ENCODE assay signal across 8 cellular contexts in genomic region chr12:53207042-53207441, GRCh38. TPM values are rescaled to one million over a fixed set of nuclear protein-coding genes. Genes with fewer than 3 reads are reported as not detected.
A peak's percentile ranks its signal among the peaks of the same experiment; 100 is the strongest.
DNase-seq lines count a peak whose midpoint lies in the region; ATAC-seq lines count a peak whose summit lies in the region.

Gene ITGB7, minus strand, starts transcription at chr12:53207251. Its CDS starts 6,808 bp downstream, at chr12:53200443.

- no peaks in the 10 kb centered on the region for H3K9me3 Mint-ChIP-seq in naive thymus-derived CD8-positive, alpha-beta T cell

- POLR2A ChIA-PET in naive thymus-derived CD8-positive, alpha-beta T cell (lab: Charles Lee), result interaction anchor here (0.7 to 18.3 kb wide), 11 partner anchors 9 to 114 kb away, joined by 3 to 338 read pairs (median 6); partner anchors contain the start of genes AAAS, CSAD, ESPL1 and PFDN5

- peak; percentile 85 to 92 for ATAC-seq in naive thymus-derived CD8-positive, alpha-beta T cell

- H3K27me3 Mint-ChIP-seq in naive thymus-derived CD8-positive, alpha-beta T cell, result no peaks in the 10 kb centered on the region

- no peaks in the 10 kb centered on the region for H3K36me3 ChIP-seq in KOPT-K1 (ENCODE audit: insufficient read depth, low read length)

- H3K9me3 ChIP-seq in KOPT-K1 (ENCODE audit: insufficient read depth, low read length, poor library complexity, severe bottlenecking), result no peaks in the 10 kb centered on the region

- peak within 1 kb of the TSS; percentile 15 for H3K27ac ChIP-seq in KOPT-K1 (ENCODE audit: low read depth, low read length, poor library complexity, severe bottlenecking)

- DNase-seq in activated CD4-positive, CD25-positive, alpha-beta regulatory T cell treated with anti-CD3 and anti-CD28 coated beads, Interleukin-2, amount 50 U/mL, for 16 hours (ENCODE audit: low read depth, low spot score), result peak; percentile 44
- no peak for DNase-seq in activated CD4-positive, CD25-positive, alpha-beta regulatory T cell treated with anti-CD3 and anti-CD28 coated beads, Interleukin-2, amount 50 U/mL, for 72 hours
- peak; percentile 82 for DNase-seq in activated CD8-positive, alpha-beta memory T cell treated with anti-CD3 and anti-CD28 coated beads, Interleukin-2, amount 50 U/mL, for 48 hours
- DNase-seq in naive thymus-derived CD8-positive, alpha-beta T cell, result peak; percentile 37 to 87 (median 63)
- DNase-seq in NCI-H1930 (lab: John Stamatoyannopoulos, UW) (no peak), amniotic stem cell (lab: John Stamatoyannopoulos, UW) (no peak), NCI-H146 treated with DMSO at 0.1 percent for 48 hours (lab: John Stamatoyannopoulos, UW; ENCODE audit: unreplicated experiment) (no peak)

- peaks cover 0 to 38% (median 3%) of the 10 kb centered on the region in 3 donors for H3K36me3 Mint-ChIP-seq in naive thymus-derived CD8-positive, alpha-beta T cell

- H3K4me1 Mint-ChIP-seq in naive thymus-derived CD8-positive, alpha-beta T cell, result peaks cover 41 to 86% (median 70%) of the 10 kb centered on the region in 4 donors

- H3K4me3 Mint-ChIP-seq in naive thymus-derived CD8-positive, alpha-beta T cell, result peak within 1 kb of the TSS; percentile 77 to 95 (median 90)

- H3K27ac Mint-ChIP-seq in naive thymus-derived CD8-positive, alpha-beta T cell, result peak within 1 kb of the TSS; percentile 87 to 98 (median 94)

RNA-seq across cellular contexts. Expression of gene ITGB7, which starts in this region (rescaled TPM):
- 100 to 1,000 TPM; 353 to 362 TPM for total RNA-seq in naive thymus-derived CD8-positive, alpha-beta T cell
- polyA plus RNA-seq in naive thymus-derived CD8-positive, alpha-beta T cell, result 100 to 1,000 TPM; 202 to 219 (median 206) TPM

Comparison
In these comparisons a context has a peak if more than half of its experiments do, and no peak if none do; other contexts are left out.
1. DNase-seq: peak in activated CD4-positive, CD25-positive, alpha-beta regulatory T cell treated with anti-CD3 and anti-CD28 coated beads, Interleukin-2, amount 50 U/mL, for 16 hours (single experiment), activated CD8-positive, alpha-beta memory T cell treated with anti-CD3 and anti-CD28 coated beads, Interleukin-2, amount 50 U/mL, for 48 hours (single experiment) and naive thymus-derived CD8-positive, alpha-beta T cell (10 of 10); none in activated CD4-positive, CD25-positive, alpha-beta regulatory T cell treated with anti-CD3 and anti-CD28 coated beads, Interleukin-2, amount 50 U/mL, for 72 hours (single experiment), NCI-H1930 (0 of 2), amniotic stem cell (single experiment) and NCI-H146 treated with DMSO at 0.1 percent for 48 hours (single experiment).